In genomic region chr10:5627486-5628044, GRCh38 we compare ENCODE assay signal across 1 cellular context.
TF ChIP-seq lines count a peak whose summit lies in the region.

No MANE protein-coding gene starts in this region.

TF ChIP-seq in HEK293T, 16 proteins besides CTCF, POLR2A, EP300 and RAD21:
- TF ChIP-seq ARNT (IDR thresholded peaks at IDR 0.05): no peak
- no peak for TF ChIP-seq LEF1 (IDR thresholded peaks at IDR 0.05; ENCODE audit: borderline replicate concordance)
- TF ChIP-seq PKNOX1 (IDR thresholded peaks at IDR 0.05): no peak
- no peak for TF ChIP-seq SUZ12 (IDR thresholded peaks at IDR 0.05)
- TF ChIP-seq L3MBTL2 (conservative IDR thresholded peaks at IDR 0.05): no peak
- no peak for TF ChIP-seq FOXK2 (IDR thresholded peaks at IDR 0.05)
- no peak for TF ChIP-seq TARDBP (IDR thresholded peaks at IDR 0.05)
